In the genomic region with DNA sequence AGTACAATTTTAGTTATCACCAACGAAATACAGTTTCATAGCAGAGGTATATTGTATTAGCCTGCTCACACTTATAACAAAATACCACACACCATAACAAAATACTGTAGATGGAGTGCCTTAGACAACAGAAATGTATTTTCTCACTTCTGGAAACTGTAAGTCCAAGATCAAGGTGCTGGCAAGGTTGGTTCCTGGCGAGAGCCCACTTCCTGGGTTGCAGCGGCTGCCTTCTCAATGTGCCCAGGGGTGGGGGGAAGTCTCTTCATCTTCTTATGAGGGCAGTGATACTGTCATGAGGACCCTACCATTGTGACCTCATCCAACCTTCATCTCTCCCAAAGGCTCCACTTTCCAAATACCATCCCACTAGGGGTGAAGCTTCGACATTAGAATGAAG, we compare ENCODE assay signal across 33 cellular contexts.
"Had no signal": no experiment of that assay in that cellular context is flagged by ENCODE, and none has a peak within 500 bp of the region (broad histone marks: within the 10 kb centered on the region; RNA-seq: fewer than 3 reads in every experiment).

No MANE protein-coding gene starts in this region.

- H3K4me3 Mint-ChIP-seq: activated B cell treated with CpG ODN at 0.5 μM for 24 hours; activated CD4-positive, alpha-beta memory T cell treated with anti-CD3 and anti-CD28 coated beads for 36 hours; activated CD4-positive, alpha-beta T cell treated with anti-CD3 and anti-CD28 coated beads, Interleukin-2, amount 10 ng/mL, durations not matched to agents 24 days and 14 days; activated naive CD4-positive, alpha-beta T cell treated with anti-CD3 and anti-CD28 coated beads for 36 hours; activated T-cell treated with anti-CD3 and anti-CD28 coated beads, Interleukin-2, amount 50 U/mL, for 4 hours; activated T-cell treated with anti-CD3 and anti-CD28 coated beads, Interleukin-2, amount 50 U/mL, for 72 hours; activated T-helper 1 cell treated with anti-CD3 and anti-CD28 coated beads, Interleukin-12 subunit alpha, Interleukin-12 subunit beta, Interleukin-2, Interleukin-4 antibody, amounts not matched to agents 30 ng/mL and 10 ng/mL and 1 ng/mL, durations not matched to agents 14 hours and 24 hours and 36 hours; activated T-helper 17 cell treated with anti-CD3 and anti-CD28 coated beads, Interleukin-2, amount 50 U/mL, for 72 hours; T-helper 1 cell treated with Interleukin-12 subunit alpha and Interleukin-12 subunit beta and Interleukin-4 antibody, amounts not matched to agents 30 μg/mL and 1 μg/mL, for 36 hours; T-helper 2 cell treated with Interferon-gamma antibody and Interleukin-4, amounts not matched to agents 5 μg/mL and 100 μg/mL, for 36 hours had no signal

- H3K4me1 Mint-ChIP-seq: activated B cell treated with CpG ODN at 0.5 μM for 24 hours; activated T-helper 17 cell treated with anti-CD3 and anti-CD28 coated beads, Interleukin-2, amount 50 U/mL, for 72 hours had no signal

- ATAC-seq: activated naive CD4-positive, alpha-beta T cell treated with anti-CD3 and anti-CD28 coated beads, Interleukin-2, amount 50 U/mL, for 72 hours; activated T-cell treated with anti-CD3 and anti-CD28 coated beads, Interleukin-2, amount 50 U/mL, for 4 hours; activated T-cell treated with anti-CD3 and anti-CD28 coated beads, Interleukin-2, amount 50 U/mL, for 72 hours; activated T-helper 17 cell treated with anti-CD3 and anti-CD28 coated beads, Interleukin-2, amount 50 U/mL, for 72 hours; body of pancreas had no signal

- H3K27ac ChIP-seq: adrenal gland, body of pancreas, brain microvascular endothelial cell, breast epithelium, VCaP had no signal

- DNase-seq: activated B cell treated with CpG ODN at 0.5 μM for 24 hours; activated CD4-positive, alpha-beta memory T cell treated with anti-CD3 and anti-CD28 coated beads for 36 hours; activated CD4-positive, alpha-beta T cell treated with anti-CD3 and anti-CD28 coated beads for 4 hours; activated CD4-positive, alpha-beta T cell treated with anti-CD3 and anti-CD28 coated beads, Interleukin-2, amount 50 U/mL, for 1 hour; activated CD4-positive, alpha-beta T cell treated with anti-CD3 and anti-CD28 coated beads, Interleukin-2, amount 50 U/mL, for 4 hours; activated CD4-positive, CD25-positive, alpha-beta regulatory T cell treated with anti-CD3 and anti-CD28 coated beads, Interleukin-2, amount 50 U/mL, for 72 hours; activated CD8-positive, alpha-beta memory T cell treated with anti-CD3 and anti-CD28 coated beads, Interleukin-2, amount 50 U/mL, for 4 hours; activated effector memory CD4-positive, alpha-beta T cell treated with anti-CD3 and anti-CD28 coated beads, Interleukin-2, amount 50 U/mL, for 16 hours; activated gamma-delta T cell treated with Interleukin-2 at 50 U/mL for 16 hours; activated naive CD4-positive, alpha-beta T cell; activated naive CD4-positive, alpha-beta T cell treated with anti-CD3 and anti-CD28 coated beads for 36 hours; activated naive CD4-positive, alpha-beta T cell treated with anti-CD3 and anti-CD28 coated beads, Interleukin-2, amount 50 U/mL, for 16 hours; activated T-cell treated with anti-CD3 and anti-CD28 coated beads for 4 hours; activated T-cell treated with anti-CD3 and anti-CD28 coated beads, Interleukin-2, amount 50 U/mL, for 1 hour; activated T-cell treated with anti-CD3 and anti-CD28 coated beads, Interleukin-2, amount 50 U/mL, for 4 hours; activated T-cell treated with anti-CD3 and anti-CD28 coated beads, Interleukin-2, amount 50 U/mL, for 72 hours; adrenal gland; amniotic stem cell; aorta; body of pancreas; brain microvascular endothelial cell; central memory CD4-positive, alpha-beta T cell; T-helper 1 cell; T-helper 2 cell; T-helper 9 cell had no signal

- H3K4me1 ChIP-seq: adrenal gland, body of pancreas, breast epithelium had no signal

- H3K4me3 ChIP-seq: adrenal gland, body of pancreas, breast epithelium had no signal

- H3K36me3 Mint-ChIP-seq: activated CD4-positive, alpha-beta memory T cell treated with anti-CD3 and anti-CD28 coated beads for 36 hours; activated naive CD4-positive, alpha-beta T cell treated with anti-CD3 and anti-CD28 coated beads, Interleukin-2, amount 50 U/mL, for 72 hours had no signal

- H3K36me3 ChIP-seq: adrenal gland, brain microvascular endothelial cell, breast epithelium had no signal

- H3K27ac Mint-ChIP-seq: activated B cell treated with CpG ODN at 0.5 μM for 24 hours; activated CD4-positive, alpha-beta memory T cell treated with anti-CD3 and anti-CD28 coated beads for 36 hours; activated CD4-positive, alpha-beta T cell treated with anti-CD3 and anti-CD28 coated beads, Interleukin-2, amount 10 ng/mL, durations not matched to agents 24 days and 14 days; activated naive CD4-positive, alpha-beta T cell treated with anti-CD3 and anti-CD28 coated beads for 36 hours; activated naive CD4-positive, alpha-beta T cell treated with anti-CD3 and anti-CD28 coated beads, Interleukin-2, amount 50 U/mL, for 72 hours; activated T-cell treated with anti-CD3 and anti-CD28 coated beads, Interleukin-2, amount 50 U/mL, for 72 hours; activated T-helper 1 cell treated with anti-CD3 and anti-CD28 coated beads, Interleukin-12 subunit alpha, Interleukin-12 subunit beta, Interleukin-2, Interleukin-4 antibody, amounts not matched to agents 30 ng/mL and 10 ng/mL and 1 ng/mL, durations not matched to agents 14 hours and 24 hours and 36 hours; activated T-helper 17 cell treated with anti-CD3 and anti-CD28 coated beads, Interleukin-2, amount 50 U/mL, for 72 hours; T-helper 1 cell treated with Interleukin-12 subunit alpha and Interleukin-12 subunit beta and Interleukin-4 antibody, amounts not matched to agents 30 μg/mL and 1 μg/mL, for 36 hours; T-helper 2 cell treated with Interferon-gamma antibody and Interleukin-4, amounts not matched to agents 5 μg/mL and 100 μg/mL, for 36 hours had no signal

- H3K9me3 Mint-ChIP-seq: activated B cell treated with CpG ODN at 0.5 μM for 24 hours; activated CD4-positive, alpha-beta memory T cell treated with anti-CD3 and anti-CD28 coated beads for 36 hours; activated CD4-positive, alpha-beta T cell treated with anti-CD3 and anti-CD28 coated beads, Interleukin-2, amount 10 ng/mL, durations not matched to agents 24 days and 14 days; activated naive CD4-positive, alpha-beta T cell treated with anti-CD3 and anti-CD28 coated beads for 36 hours; activated naive CD4-positive, alpha-beta T cell treated with anti-CD3 and anti-CD28 coated beads, Interleukin-2, amount 50 U/mL, for 72 hours; activated T-cell treated with anti-CD3 and anti-CD28 coated beads, Interleukin-2, amount 50 U/mL, for 4 hours; activated T-cell treated with anti-CD3 and anti-CD28 coated beads, Interleukin-2, amount 50 U/mL, for 72 hours; activated T-helper 1 cell treated with anti-CD3 and anti-CD28 coated beads, Interleukin-12 subunit alpha, Interleukin-12 subunit beta, Interleukin-2, Interleukin-4 antibody, amounts not matched to agents 30 ng/mL and 10 ng/mL and 1 ng/mL, durations not matched to agents 14 hours and 24 hours and 36 hours; activated T-helper 17 cell treated with anti-CD3 and anti-CD28 coated beads, Interleukin-2, amount 50 U/mL, for 72 hours; T-helper 2 cell treated with Interferon-gamma antibody and Interleukin-4, amounts not matched to agents 5 μg/mL and 100 μg/mL, for 36 hours had no signal

- H3K27me3 ChIP-seq: body of pancreas had no signal

- H3K9me3 ChIP-seq: adrenal gland, body of pancreas, breast epithelium had no signal
